In genomic region chr2:228369400-228370031, GRCh38 we compare ENCODE assay signal across 28 cellular contexts.
"Had no signal": no experiment of that assay in that cellular context is flagged by ENCODE, and none has a peak within 500 bp of the region (broad histone marks: within the 10 kb centered on the region; RNA-seq: fewer than 3 reads in every experiment).

No MANE protein-coding gene starts in this region.

- H3K27me3 ChIP-seq: heart left ventricle had no signal

- ATAC-seq: activated CD4-positive, CD25-positive, alpha-beta regulatory T cell treated with anti-CD3 and anti-CD28 coated beads, Interleukin-2, amount 50 U/mL, for 24 hours; activated CD8-positive, alpha-beta T cell treated with anti-CD3 and anti-CD28 coated beads for 36 hours; activated T-cell treated with anti-CD3 and anti-CD28 coated beads, Interleukin-2, amount 50 U/mL, for 4 hours; activated T-helper 17 cell treated with anti-CD3 and anti-CD28 coated beads, Interleukin-2, amount 50 U/mL, for 72 hours; esophagus mucosa; heart left ventricle; T-cell; T-helper 17 cell had no signal

- DNase-seq: activated B cell treated with CpG ODN at 0.5 μM for 24 hours; activated CD4-positive, alpha-beta T cell treated with anti-CD3 and anti-CD28 coated beads for 48 hours; activated CD4-positive, alpha-beta T cell treated with anti-CD3 and anti-CD28 coated beads, Interleukin-2, amount 50 U/mL, for 1 hour; activated CD4-positive, alpha-beta T cell treated with anti-CD3 and anti-CD28 coated beads, Interleukin-2, amount 50 U/mL, for 48 hours; activated CD8-positive, alpha-beta memory T cell treated with anti-CD3 and anti-CD28 coated beads for 24 hours; activated CD8-positive, alpha-beta T cell treated with anti-CD3 and anti-CD28 coated beads for 36 hours; activated effector memory CD4-positive, alpha-beta T cell treated with Interleukin-2 at 50 U/mL for 16 hours; activated gamma-delta T cell treated with Interleukin-2 at 50 U/mL for 16 hours; activated naive CD4-positive, alpha-beta T cell treated with anti-CD3 and anti-CD28 coated beads, Interleukin-2, amount 50 U/mL, for 16 hours; activated naive CD4-positive, alpha-beta T cell treated with Interleukin-2 at 50 U/mL for 16 hours; activated T-cell treated with anti-CD3 and anti-CD28 coated beads, Interleukin-2, amount 50 U/mL, for 4 hours; amniotic stem cell; anterior cingulate cortex; cerebellar nuclear complex; effector memory CD4-positive, alpha-beta T cell; endodermal cell; foreskin fibroblast; glutamatergic neuron; heart left ventricle; T-cell; T-helper 17 cell; T1000; WERI-Rb-1 had no signal

- H3K4me3 ChIP-seq: coronary artery, dorsolateral prefrontal cortex, heart left ventricle had no signal

- H3K36me3 ChIP-seq: heart left ventricle, WERI-Rb-1 had no signal

- H3K9me3 ChIP-seq: heart left ventricle had no signal

- H3K27ac ChIP-seq: coronary artery, dorsolateral prefrontal cortex, heart left ventricle, WERI-Rb-1 had no signal
